In genomic region chr2:6784299-6784698, GRCh38 we compare ENCODE assay signal across 25 cellular contexts.
DNase-seq lines count a peak whose midpoint lies in the region; TF ChIP-seq lines count a peak whose summit lies in the region.
"Had no signal": no experiment of that assay in that cellular context is flagged by ENCODE, and none has a peak within 500 bp of the region (broad histone marks: within the 10 kb centered on the region; RNA-seq: fewer than 3 reads in every experiment).

No MANE protein-coding gene starts in this region.

- TF ChIP-seq CTCF in CD14-positive monocyte (IDR thresholded peaks at IDR 0.05): no peak
- no peak for TF ChIP-seq CTCF in LNCaP clone FGC (IDR thresholded peaks at IDR 0.05; ENCODE audit: control insufficient read depth, extremely low read depth, insufficient read depth)

- intact Hi-C loops in CD14-positive monocyte (cut with micrococcal nuclease): no loop called here
- intact Hi-C loops in activated CD4-positive, alpha-beta T cell treated with anti-CD3 and anti-CD28 coated beads, Interleukin-2, amount 10 ng/mL, durations not matched to agents 24 days and 14 days (cut with micrococcal nuclease): no loop called here

- peaks cover 54% of the 10 kb centered on the region for H3K4me1 Mint-ChIP-seq in CD14-positive monocyte
- H3K4me1 Mint-ChIP-seq in activated CD4-positive, alpha-beta T cell treated with anti-CD3 and anti-CD28 coated beads, Interleukin-2, amount 10 ng/mL, durations not matched to agents 24 days and 14 days: peaks cover 6% of the 10 kb centered on the region

- no peaks in the 10 kb centered on the region for H3K36me3 Mint-ChIP-seq in CD14-positive monocyte
- no peaks in the 10 kb centered on the region for H3K36me3 Mint-ChIP-seq in activated CD4-positive, alpha-beta T cell treated with anti-CD3 and anti-CD28 coated beads, Interleukin-2, amount 10 ng/mL, durations not matched to agents 24 days and 14 days (ENCODE audit: low read depth)
- H3K36me3 Mint-ChIP-seq: activated CD4-positive, alpha-beta memory T cell treated with anti-CD3 and anti-CD28 coated beads for 36 hours; CD8-positive, alpha-beta T cell; IgD-negative memory B cell had no signal

- no peak overlapping the region for H3K4me3 ChIP-seq in LNCaP clone FGC (ENCODE audit: low read depth, low read length)
- H3K4me3 ChIP-seq: dorsolateral prefrontal cortex, heart right ventricle, prostate gland, tibial artery had no signal

- H3K27me3 Mint-ChIP-seq in CD14-positive monocyte (ENCODE audit: low read depth in 3 of 3): peaks cover 1 to 3% (median 1%) of the 10 kb centered on the region in 3 donors
- no peaks in the 10 kb centered on the region for H3K27me3 Mint-ChIP-seq in activated CD4-positive, alpha-beta T cell treated with anti-CD3 and anti-CD28 coated beads, Interleukin-2, amount 10 ng/mL, durations not matched to agents 24 days and 14 days
- H3K27me3 Mint-ChIP-seq: stimulated activated naive CD8-positive, alpha-beta T cell treated with anti-CD3 and anti-CD28 coated beads, Interleukin-15, amount 100 ng/mL, for 72 hours had no signal

- H3K27ac Mint-ChIP-seq in CD14-positive monocyte: peak overlapping the region in 4 of 7 donors; percentile 17 to 57 (median 31)
- no peak overlapping the region for H3K27ac Mint-ChIP-seq in activated CD4-positive, alpha-beta T cell treated with anti-CD3 and anti-CD28 coated beads, Interleukin-2, amount 10 ng/mL, durations not matched to agents 24 days and 14 days
- H3K27ac Mint-ChIP-seq: activated CD4-positive, alpha-beta memory T cell treated with anti-CD3 and anti-CD28 coated beads for 36 hours; activated T-cell treated with anti-CD3 and anti-CD28 coated beads, Interleukin-2, amount 50 U/mL, for 72 hours; CD8-positive, alpha-beta T cell; IgD-negative memory B cell had no signal

- DNase-seq in CD14-positive monocyte (ENCODE audit: low spot score) (no peak), LNCaP clone FGC (ENCODE audit: low read depth) (peak; percentile 43), RPMI7951 (ENCODE audit: low read depth) (peak; percentile 19), iris pigment epithelial cell (ENCODE audit: low read depth) (peak; percentile 21), RPMI8226 (no peak), activated gamma-delta T cell treated with Interleukin-2 at 50 U/mL for 16 hours (no peak)
- DNase-seq in activated CD4-positive, alpha-beta T cell treated with anti-CD3 and anti-CD28 coated beads, Interleukin-2, amount 10 ng/mL, durations not matched to agents 24 days and 14 days: no peak
- DNase-seq: activated CD4-positive, alpha-beta memory T cell treated with anti-CD3 and anti-CD28 coated beads for 36 hours; activated CD4-positive, CD25-positive, alpha-beta regulatory T cell treated with anti-CD3 and anti-CD28 coated beads, Interleukin-2, amount 50 U/mL, for 72 hours; activated naive CD4-positive, alpha-beta T cell treated with Interleukin-2 at 50 U/mL for 16 hours; activated T-cell treated with anti-CD3 and anti-CD28 coated beads, Interleukin-2, amount 50 U/mL, for 72 hours; CD8-positive, alpha-beta T cell; dorsolateral prefrontal cortex; HCEC 1CT; heart right ventricle; kidney; NCI-H1417 treated with DMSO at 0.1 percent for 48 hours; NCI-H446; NCI-H774; PC-3; stimulated activated naive CD8-positive, alpha-beta T cell treated with anti-CD3 and anti-CD28 coated beads, Interleukin-15, amount 100 ng/mL, for 72 hours; T-helper 2 cell; tibial artery had no signal

- H3K9me3 Mint-ChIP-seq in CD14-positive monocyte: peaks cover 0 to 5% (median 0%) of the 10 kb centered on the region in 7 donors
- no peaks in the 10 kb centered on the region for H3K9me3 Mint-ChIP-seq in activated CD4-positive, alpha-beta T cell treated with anti-CD3 and anti-CD28 coated beads, Interleukin-2, amount 10 ng/mL, durations not matched to agents 24 days and 14 days
- H3K9me3 Mint-ChIP-seq: activated CD4-positive, alpha-beta memory T cell treated with anti-CD3 and anti-CD28 coated beads for 36 hours; CD8-positive, alpha-beta T cell; IgD-negative memory B cell; stimulated activated naive CD8-positive, alpha-beta T cell treated with anti-CD3 and anti-CD28 coated beads, Interleukin-15, amount 100 ng/mL, for 72 hours had no signal

- H3K4me3 Mint-ChIP-seq in CD14-positive monocyte: peak overlapping the region in 1 of 2 donors; percentile 35
- no peak overlapping the region for H3K4me3 Mint-ChIP-seq in activated CD4-positive, alpha-beta T cell treated with anti-CD3 and anti-CD28 coated beads, Interleukin-2, amount 10 ng/mL, durations not matched to agents 24 days and 14 days
- H3K4me3 Mint-ChIP-seq: activated CD4-positive, alpha-beta memory T cell treated with anti-CD3 and anti-CD28 coated beads for 36 hours; activated T-cell treated with anti-CD3 and anti-CD28 coated beads, Interleukin-2, amount 50 U/mL, for 72 hours; CD8-positive, alpha-beta T cell; IgD-negative memory B cell; stimulated activated naive CD8-positive, alpha-beta T cell treated with anti-CD3 and anti-CD28 coated beads, Interleukin-15, amount 100 ng/mL, for 72 hours had no signal

Comparison
In these comparisons a context has a peak if more than half of its experiments do, and no peak if none do; other contexts are left out.
1. DNase-seq: peak in LNCaP clone FGC (single experiment), RPMI7951 (single experiment) and iris pigment epithelial cell (single experiment); none in CD14-positive monocyte (single experiment), RPMI8226 (single experiment), activated CD4-positive, alpha-beta T cell treated with anti-CD3 and anti-CD28 coated beads, Interleukin-2, amount 10 ng/mL, durations not matched to agents 24 days and 14 days (single experiment) and activated gamma-delta T cell treated with Interleukin-2 at 50 U/mL for 16 hours (single experiment).